In genomic region chr14:98119739-98120138, GRCh38 we compare ENCODE assay signal across 18 cellular contexts.
"Had no signal": no experiment of that assay in that cellular context is flagged by ENCODE, and none has a peak within 500 bp of the region (broad histone marks: within the 10 kb centered on the region; RNA-seq: fewer than 3 reads in every experiment).

No MANE protein-coding gene starts in this region.

- H3K4me3 Mint-ChIP-seq: activated CD8-positive, alpha-beta T cell treated with anti-CD3 and anti-CD28 coated beads for 36 hours; activated naive CD4-positive, alpha-beta T cell treated with anti-CD3 and anti-CD28 coated beads for 36 hours; activated naive CD8-positive, alpha-beta T cell; brain had no signal

- H3K4me1 Mint-ChIP-seq: brain had no signal

- ATAC-seq: activated CD8-positive, alpha-beta T cell treated with anti-CD3 and anti-CD28 coated beads for 36 hours had no signal

- DNase-seq: activated CD4-positive, alpha-beta T cell treated with anti-CD3 and anti-CD28 coated beads for 48 hours; activated CD4-positive, alpha-beta T cell treated with anti-CD3 and anti-CD28 coated beads, Interleukin-2, amount 50 U/mL, for 1 hour; activated CD4-positive, alpha-beta T cell treated with anti-CD3 and anti-CD28 coated beads, Interleukin-2, amount 50 U/mL, for 48 hours; activated CD8-positive, alpha-beta memory T cell treated with anti-CD3 and anti-CD28 coated beads for 24 hours; activated CD8-positive, alpha-beta T cell treated with anti-CD3 and anti-CD28 coated beads for 36 hours; activated effector memory CD4-positive, alpha-beta T cell treated with Interleukin-2 at 50 U/mL for 16 hours; activated naive CD4-positive, alpha-beta T cell treated with anti-CD3 and anti-CD28 coated beads for 36 hours; activated T-cell treated with anti-CD3 and anti-CD28 coated beads, Interleukin-2, amount 50 U/mL, for 1 hour; activated T-cell treated with anti-CD3 and anti-CD28 coated beads, Interleukin-2, amount 50 U/mL, for 48 hours; central memory CD4-positive, alpha-beta T cell; cerebellar nuclear complex; colonic mucosa; effector CD8-positive, alpha-beta T cell; esophagus squamous epithelium; head of caudate nucleus; T-helper 2 cell had no signal

- H3K27me3 Mint-ChIP-seq: activated CD8-positive, alpha-beta T cell treated with anti-CD3 and anti-CD28 coated beads for 36 hours; activated naive CD8-positive, alpha-beta T cell had no signal

- H3K36me3 Mint-ChIP-seq: brain had no signal

- H3K27ac Mint-ChIP-seq: activated CD8-positive, alpha-beta T cell treated with anti-CD3 and anti-CD28 coated beads for 36 hours; activated naive CD4-positive, alpha-beta T cell treated with anti-CD3 and anti-CD28 coated beads for 36 hours; brain had no signal
